Comparison of ENCODE assay signal across 9 cellular contexts in the genomic region with DNA sequence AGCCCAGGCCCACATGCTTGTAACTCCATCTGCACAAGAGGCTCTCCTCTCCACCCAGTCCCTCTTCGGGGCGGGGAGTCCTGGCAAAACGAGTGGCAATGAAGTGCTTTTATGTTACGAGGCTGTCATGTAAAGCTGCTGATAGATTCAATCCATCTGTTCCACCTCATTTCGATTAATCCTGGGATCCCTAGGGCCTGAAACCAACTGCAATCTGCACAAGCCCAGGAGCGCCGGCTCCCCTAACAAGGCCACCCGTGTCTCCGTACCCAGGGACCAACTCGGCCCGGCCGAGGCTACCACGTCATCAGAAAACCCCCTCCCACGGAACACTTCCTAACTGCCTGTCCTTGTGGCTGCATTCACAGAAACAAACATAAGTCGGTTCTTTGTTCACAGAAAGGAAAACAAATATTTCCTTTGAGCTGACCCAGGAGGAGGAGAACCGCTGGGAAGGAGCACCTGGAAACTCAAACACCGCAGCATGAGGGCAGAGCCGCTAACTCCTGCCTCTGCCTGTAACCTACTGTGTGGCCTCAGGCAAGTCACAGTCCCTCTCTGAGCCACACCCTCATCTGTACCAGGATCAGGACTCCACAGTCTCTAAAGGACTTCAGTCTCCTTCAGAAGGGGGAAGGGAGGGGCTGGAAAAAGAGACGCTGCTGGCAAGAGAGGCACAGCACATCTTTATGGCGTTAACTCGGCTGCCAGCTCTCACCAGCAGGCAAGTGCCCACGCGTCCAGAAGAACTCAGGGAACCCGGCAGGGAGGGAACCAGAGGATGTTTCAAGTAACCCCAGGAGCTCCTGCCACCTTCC. TPM values are rescaled to one million over a fixed set of nuclear protein-coding genes. Genes with fewer than 3 reads are reported as not detected.
DNase-seq lines count a peak whose midpoint lies in the region; ATAC-seq and TF ChIP-seq lines count a peak whose summit lies in the region.
"Had no signal": no experiment of that assay in that cellular context is flagged by ENCODE, and none has a peak within 500 bp of the region (broad histone marks: within the 10 kb centered on the region; RNA-seq: fewer than 3 reads in every experiment).

No MANE protein-coding gene starts in this region.

- H3K36me3 Mint-ChIP-seq in activated CD4-positive, alpha-beta memory T cell treated with anti-CD3 and anti-CD28 coated beads for 36 hours: peaks cover 4% of the 10 kb centered on the region

- CTCF ChIA-PET in activated CD4-positive, alpha-beta memory T cell treated with anti-CD3 and anti-CD28 coated beads for 36 hours (lab: Charles Lee): interaction anchor here (0.8 to 8.0 kb wide), 6 partner anchors 15 to 193 kb away, joined by 3 to 45 read pairs (median 3); partner anchors contain the start of gene CCDC88C

- H3K79me2 ChIP-seq in KMS-11 (ENCODE audit: insufficient read depth, low read depth): peaks cover 66% of the 10 kb centered on the region

- peak; percentile 62 for ATAC-seq in left lung
- ATAC-seq in Right ventricle myocardium superior (ENCODE audit: poor library complexity): no peak
- no peak for ATAC-seq in GM18909 (IDR thresholded peaks at IDR 0.05; ENCODE audit: poor library complexity, unreplicated experiment)
- ATAC-seq in HG03378 (IDR thresholded peaks at IDR 0.05; ENCODE audit: unreplicated experiment): no peak

- H3K27me3 Mint-ChIP-seq in activated CD4-positive, alpha-beta memory T cell treated with anti-CD3 and anti-CD28 coated beads for 36 hours: no peaks in the 10 kb centered on the region

- H3K9me3 ChIP-seq in BLaER1 (no peaks in the 10 kb centered on the region), left lung (no peaks in the 10 kb centered on the region)

- peak overlapping the region; percentile 83 for H3K27ac Mint-ChIP-seq in activated CD4-positive, alpha-beta memory T cell treated with anti-CD3 and anti-CD28 coated beads for 36 hours

- DNase-seq in activated CD4-positive, alpha-beta memory T cell treated with anti-CD3 and anti-CD28 coated beads for 36 hours: peak; percentile 81
- DNase-seq in left lung (peak in 1 of 2 donors; percentile 68), Right ventricle myocardium superior (no peak), iPS-NIHi11 (ENCODE audit: low spot score) (no peak)

- POLR2A ChIA-PET in activated CD4-positive, alpha-beta memory T cell treated with anti-CD3 and anti-CD28 coated beads for 36 hours (lab: Charles Lee): interaction anchor here (0.8 to 7.5 kb wide), 3 partner anchors 19 to 46 kb away, joined by 3 to 46 read pairs (median 4); no protein-coding TSS in a partner anchor

- H3K27ac ChIP-seq in BLaER1 (peak overlapping the region; percentile 77), KMS-11 (peak overlapping the region; percentile 99; the same call in 1 of the 2 replicates), left lung (peak overlapping the region; percentile 46 to 48)
- H3K27ac ChIP-seq: cardiac muscle cell had no signal

- H3K4me2 ChIP-seq in BLaER1 (peak overlapping the region; percentile 86), KMS-11 (peak overlapping the region; percentile 33; the same call in 1 of the 2 replicates)

- H3K4me3 ChIP-seq in BLaER1 (peak overlapping the region; percentile 30), KMS-11 (IDR thresholded peaks at IDR 0.05; ENCODE audit: insufficient read depth, low read depth, low read length) (no peak overlapping the region), left lung (no peak overlapping the region)
- H3K4me3 ChIP-seq: cardiac muscle cell had no signal

- H3K27me3 ChIP-seq in BLaER1 (no peaks in the 10 kb centered on the region), KMS-11 (ENCODE audit: insufficient read depth, low read depth) (no peaks in the 10 kb centered on the region), left lung (no peaks in the 10 kb centered on the region)

- H3K4me1 ChIP-seq in BLaER1 (peaks cover 100% of the 10 kb centered on the region), KMS-11 (ENCODE audit: low read depth, poor library complexity, severe bottlenecking) (peaks cover 96% of the 10 kb centered on the region), left lung (peaks cover 38 to 98% of the 10 kb centered on the region in 2 donors)

- intact Hi-C loops in activated CD4-positive, alpha-beta memory T cell treated with anti-CD3 and anti-CD28 coated beads for 36 hours (cut with micrococcal nuclease): loop anchor here (1.0 to 5.0 kb wide), 2 partner anchors 8 to 128 kb away; partner anchors contain the start of gene GPR68
- intact Hi-C loops in left lung (cut with DNase I) (no loop called here), Right ventricle myocardium superior (cut with DNase I) (no loop called here)

- no peaks in the 10 kb centered on the region for H3K9me3 Mint-ChIP-seq in activated CD4-positive, alpha-beta memory T cell treated with anti-CD3 and anti-CD28 coated beads for 36 hours

- peak overlapping the region; percentile 67 for H3K4me3 Mint-ChIP-seq in activated CD4-positive, alpha-beta memory T cell treated with anti-CD3 and anti-CD28 coated beads for 36 hours

- no peak overlapping the region for H2AFZ ChIP-seq in KMS-11 (ENCODE audit: low read depth)

- H3K9ac ChIP-seq in BLaER1: peak overlapping the region; percentile 66
- no peak overlapping the region for H3K9ac ChIP-seq in KMS-11

- peaks cover 98% of the 10 kb centered on the region for H3K4me1 Mint-ChIP-seq in activated CD4-positive, alpha-beta memory T cell treated with anti-CD3 and anti-CD28 coated beads for 36 hours (ENCODE audit: low read depth)

- TF ChIP-seq CTCF in KMS-11 (conservative IDR thresholded peaks at IDR 0.05; ENCODE audit: low read depth, low read length) (no peak), left lung (IDR thresholded peaks at IDR 0.05) (no peak)

- H3K36me3 ChIP-seq in BLaER1: no peaks in the 10 kb centered on the region
- no peaks in the 10 kb centered on the region for H3K36me3 ChIP-seq in KMS-11 (ENCODE audit: insufficient read depth)
- no peaks in the 10 kb centered on the region for H3K36me3 ChIP-seq in left lung
- H3K36me3 ChIP-seq: cardiac muscle cell had no signal

- H4K20me1 ChIP-seq in BLaER1 (peaks cover 99% of the 10 kb centered on the region), KMS-11 (ENCODE audit: insufficient read depth) (no peaks in the 10 kb centered on the region)

RNA-seq across cellular contexts. Expression of gene CCDC88C, which starts 47.8 kb away (rescaled TPM):
- 10 to 100 TPM; 73.0 to 74.7 TPM for total RNA-seq in activated CD4-positive, alpha-beta memory T cell treated with anti-CD3 and anti-CD28 coated beads for 36 hours
- total RNA-seq in left lung: 10 to 100 TPM; 31.5 to 41.8 TPM
- 2.9 TPM for total RNA-seq in Right ventricle myocardium superior

Comparison
In these comparisons a context has a peak if more than half of its experiments do, and no peak if none do; other contexts are left out.
1. H3K27ac ChIP-seq: peak in every context shown above with its lines; median percentile 99 in KMS-11; 77 in BLaER1; 47 in left lung.